ENCODE assay signal across 16 cellular contexts in genomic region chr14:38883127-38883526, GRCh38.
"Had no signal": no experiment of that assay in that cellular context is flagged by ENCODE, and none has a peak within 500 bp of the region (broad histone marks: within the 10 kb centered on the region; RNA-seq: fewer than 3 reads in every experiment).

No MANE protein-coding gene starts in this region.

- H3K9me2 ChIP-seq: SK-N-SH had no signal

- H3K4me2 ChIP-seq: SK-N-SH had no signal

- H3K9me3 ChIP-seq: SK-N-SH had no signal

- DNase-seq: KBM-7, MV-4-11, NCI-H1048, NCI-H1436, NCI-H187, NCI-H2081, NCI-H2171, NCI-H226, NCI-H510A treated with DMSO at 0.1 percent for 48 hours, NCI-H526, SK-N-SH, SW 1271, T-cell had no signal

- H3K27ac ChIP-seq: HL-60, RWPE1 had no signal

- H3K9ac ChIP-seq: SK-N-SH had no signal

- ATAC-seq: Panc1, T-cell had no signal
